In the genomic region with DNA sequence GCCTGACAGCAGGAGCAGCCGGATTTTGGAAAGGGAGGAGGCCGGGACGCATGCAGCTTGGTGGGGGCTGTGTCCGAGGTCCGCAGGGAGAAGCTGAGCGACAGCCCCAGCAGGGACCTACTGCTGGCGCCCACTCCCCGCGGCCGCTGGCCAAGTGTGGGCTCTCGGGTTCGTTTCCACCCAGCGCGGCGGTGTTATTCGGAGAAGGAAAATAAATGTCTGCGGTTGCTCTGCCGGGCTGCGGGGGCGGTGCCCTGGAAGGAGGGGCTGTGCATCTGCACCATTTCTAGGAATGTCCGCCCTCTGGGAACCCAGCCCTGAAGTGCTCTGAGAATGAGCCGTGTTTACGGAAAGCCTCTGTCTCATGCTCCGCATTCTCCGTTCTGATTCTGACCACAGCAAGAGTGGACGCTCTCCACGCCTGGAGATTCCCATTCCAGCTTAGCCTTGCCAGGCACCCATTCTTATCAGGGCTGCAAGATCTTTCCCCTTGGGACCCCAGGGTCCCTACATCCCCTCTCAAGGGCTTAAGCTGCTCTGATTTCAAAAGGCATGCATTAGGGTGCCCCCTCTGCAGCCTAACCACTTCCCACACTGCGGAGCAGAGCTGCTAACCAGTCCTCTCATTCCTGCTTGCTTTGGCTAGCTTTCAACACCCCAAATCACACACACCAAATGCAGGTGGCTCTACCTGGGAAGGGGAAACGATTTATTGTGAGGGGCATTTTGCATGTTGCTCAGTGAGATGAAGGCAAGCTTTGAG, we compare ENCODE assay signal across 8 cellular contexts.
DNase-seq lines count a peak whose midpoint lies in the region; ATAC-seq and TF ChIP-seq lines count a peak whose summit lies in the region.
"Had no signal": no experiment of that assay in that cellular context is flagged by ENCODE, and none has a peak within 500 bp of the region (broad histone marks: within the 10 kb centered on the region; RNA-seq: fewer than 3 reads in every experiment).

No MANE protein-coding gene starts in this region.

- H3K27ac Mint-ChIP-seq in HFFc6: no peak overlapping the region
- H3K27ac Mint-ChIP-seq: activated B cell treated with CpG ODN at 0.5 μM for 24 hours had no signal

- H3K36me3 ChIP-seq in left ventricle myocardium inferior: no peaks in the 10 kb centered on the region
- no peaks in the 10 kb centered on the region for H3K36me3 ChIP-seq in prostate gland

- TF ChIP-seq POLR2A in prostate gland (IDR thresholded peaks at IDR 0.05): no peak

- no peaks in the 10 kb centered on the region for H3K36me3 Mint-ChIP-seq in HFFc6 (ENCODE audit: low read depth)

- H3K27ac ChIP-seq in left ventricle myocardium inferior (replicated peaks) (peak overlapping the region; percentile 74), prostate gland (peak overlapping the region in 1 of 2 donors; percentile 35)

- H3K4me3 ChIP-seq in left ventricle myocardium inferior (peak overlapping the region; percentile 62), prostate gland (peak overlapping the region; percentile 22 to 32)

- intact Hi-C loops in left ventricle myocardium inferior (cut with micrococcal nuclease): loop anchor here (10.0 kb wide), 1 partner anchor 159 kb away; no protein-coding TSS in a partner anchor
- intact Hi-C loops in prostate gland (cut with DNase I): loop anchor here (5.0 to 10.0 kb wide), 2 partner anchors 256 to 549 kb away; partner anchors contain the start of gene GLI3

- 1% methylated on average over 29 of the region's 29 CpGs for WGBS in prostate gland

- peaks cover 24% of the 10 kb centered on the region for H3K4me1 Mint-ChIP-seq in HFFc6 (ENCODE audit: low read depth)
- H3K4me1 Mint-ChIP-seq: activated B cell treated with CpG ODN at 0.5 μM for 24 hours had no signal

- TF ChIP-seq CTCF in HFFc6 (IDR thresholded peaks at IDR 0.05) (peak; percentile 8; the same call in 1 of the 2 replicates), left ventricle myocardium inferior (IDR thresholded peaks at IDR 0.05; ENCODE audit: borderline replicate concordance) (no peak), prostate gland (IDR thresholded peaks at IDR 0.05) (peak in 1 of 4 experiments; percentile 4)

- H3K9me3 Mint-ChIP-seq in HFFc6: no peaks in the 10 kb centered on the region
- H3K9me3 Mint-ChIP-seq: activated B cell treated with CpG ODN at 0.5 μM for 24 hours had no signal

- no peaks in the 10 kb centered on the region for H3K9me3 ChIP-seq in left ventricle myocardium inferior (replicated peaks)
- no peaks in the 10 kb centered on the region for H3K9me3 ChIP-seq in prostate gland

- H3K4me3 Mint-ChIP-seq in HFFc6: peak overlapping the region; percentile 80
- H3K4me3 Mint-ChIP-seq: activated B cell treated with CpG ODN at 0.5 μM for 24 hours had no signal

- ATAC-seq in HG02678 (IDR thresholded peaks at IDR 0.05; ENCODE audit: unreplicated experiment): no peak

- peaks cover 44% of the 10 kb centered on the region for H3K27me3 ChIP-seq in left ventricle myocardium inferior (ENCODE audit: low read depth)
- H3K27me3 ChIP-seq in prostate gland (replicated peaks; ENCODE audit: insufficient read depth): peaks cover 2% of the 10 kb centered on the region

- H3K4me1 ChIP-seq in left ventricle myocardium inferior (peaks cover 16% of the 10 kb centered on the region), prostate gland (replicated peaks) (no peaks in the 10 kb centered on the region)

- DNase-seq in HFFc6 (peak; percentile 72), amniotic stem cell (lab: John Stamatoyannopoulos, UW) (peak; percentile 76), left ventricle myocardium inferior (peak; percentile 76), prostate gland (ENCODE audit: low spot score) (peak; percentile 69), NOMO-1 treated with dmso at 0.1 percent for 144 hours (lab: John Stamatoyannopoulos, UW; ENCODE audit: unreplicated experiment) (no peak), SKM-1 treated with dmso at 0.1 percent for 144 hours (lab: John Stamatoyannopoulos, UW; ENCODE audit: unreplicated experiment) (no peak)
- DNase-seq: activated B cell treated with CpG ODN at 0.5 μM for 24 hours had no signal

- peaks cover 11% of the 10 kb centered on the region for H3K27me3 Mint-ChIP-seq in HFFc6 (ENCODE audit: insufficient read depth)

Comparison
In these comparisons a context has a peak if more than half of its experiments do, and no peak if none do; other contexts are left out.
1. DNase-seq: peak in HFFc6 (single experiment), amniotic stem cell (single experiment), left ventricle myocardium inferior (single experiment) and prostate gland (single experiment); none in NOMO-1 treated with dmso at 0.1 percent for 144 hours (single experiment) and SKM-1 treated with dmso at 0.1 percent for 144 hours (single experiment).